1 cellular context compared by ENCODE assay signal in the genomic region with DNA sequence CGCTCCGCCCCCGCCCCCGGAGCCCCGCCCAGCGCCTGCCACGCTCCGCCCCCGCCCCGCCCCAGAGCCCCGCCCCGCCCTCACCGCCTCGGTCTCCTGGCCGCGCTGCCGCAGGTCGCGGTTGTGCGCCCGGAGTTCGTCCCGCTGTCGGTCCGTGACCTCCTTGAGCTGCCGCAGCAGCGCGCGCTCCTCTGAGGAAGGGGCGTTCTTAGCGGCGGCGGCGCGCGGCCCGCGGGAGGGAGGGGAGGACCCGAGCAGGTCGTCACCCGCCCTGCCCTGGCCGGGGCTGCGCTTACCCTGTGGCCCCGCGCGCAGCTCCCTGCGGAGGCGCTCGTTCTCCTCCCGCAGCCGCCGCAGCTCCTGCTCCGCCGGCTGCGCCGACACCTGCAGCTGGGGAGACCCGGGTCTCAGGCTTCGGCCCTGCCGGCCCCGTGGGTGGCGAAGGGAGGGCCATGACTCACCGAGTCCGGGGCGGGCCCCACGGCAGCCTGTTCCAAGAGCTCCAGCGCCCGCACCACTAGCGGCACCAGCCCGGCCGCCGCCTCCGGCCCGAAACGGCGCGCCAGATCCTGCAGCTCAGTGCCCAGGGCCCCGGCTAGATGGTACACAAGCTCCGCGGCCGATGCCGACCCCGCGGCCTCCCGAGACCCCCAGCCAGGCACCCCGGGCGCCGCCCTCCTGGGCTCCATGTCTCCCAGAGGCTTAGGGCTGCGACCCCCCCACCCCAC.
TF ChIP-seq lines count a peak whose summit lies in the region.

No MANE protein-coding gene starts in this region.

TF ChIP-seq in HEK293, 187 proteins besides CTCF, POLR2A, EP300 and RAD21 (continued from another document and continues in another):
- TF ChIP-seq, protein P1, sequence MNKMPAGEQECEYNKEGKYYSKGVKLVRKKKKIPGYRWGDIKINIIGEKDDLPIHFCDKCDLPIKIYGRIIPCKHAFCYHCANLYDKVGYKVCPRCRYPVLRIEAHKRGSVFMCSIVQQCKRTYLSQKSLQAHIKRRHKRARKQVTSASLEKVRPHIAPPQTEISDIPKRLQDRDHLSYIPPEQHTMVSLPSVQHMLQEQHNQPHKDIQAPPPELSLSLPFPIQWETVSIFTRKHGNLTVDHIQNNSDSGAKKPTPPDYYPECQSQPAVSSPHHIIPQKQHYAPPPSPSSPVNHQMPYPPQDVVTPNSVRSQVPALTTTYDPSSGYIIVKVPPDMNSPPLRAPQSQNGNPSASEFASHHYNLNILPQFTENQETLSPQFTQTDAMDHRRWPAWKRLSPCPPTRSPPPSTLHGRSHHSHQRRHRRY (tag by site-specific recombination; IDR thresholded peaks at IDR 0.05) = no peak
- TF ChIP-seq, protein P2, sequence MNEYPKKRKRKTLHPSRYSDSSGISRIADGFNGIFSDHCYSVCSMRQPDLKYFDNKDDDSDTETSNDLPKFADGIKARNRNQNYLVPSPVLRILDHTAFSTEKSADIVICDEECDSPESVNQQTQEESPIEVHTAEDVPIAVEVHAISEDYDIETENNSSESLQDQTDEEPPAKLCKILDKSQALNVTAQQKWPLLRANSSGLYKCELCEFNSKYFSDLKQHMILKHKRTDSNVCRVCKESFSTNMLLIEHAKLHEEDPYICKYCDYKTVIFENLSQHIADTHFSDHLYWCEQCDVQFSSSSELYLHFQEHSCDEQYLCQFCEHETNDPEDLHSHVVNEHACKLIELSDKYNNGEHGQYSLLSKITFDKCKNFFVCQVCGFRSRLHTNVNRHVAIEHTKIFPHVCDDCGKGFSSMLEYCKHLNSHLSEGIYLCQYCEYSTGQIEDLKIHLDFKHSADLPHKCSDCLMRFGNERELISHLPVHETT (tag by site-specific recombination; IDR thresholded peaks at IDR 0.05) = no peak
- TF ChIP-seq, protein P3, sequence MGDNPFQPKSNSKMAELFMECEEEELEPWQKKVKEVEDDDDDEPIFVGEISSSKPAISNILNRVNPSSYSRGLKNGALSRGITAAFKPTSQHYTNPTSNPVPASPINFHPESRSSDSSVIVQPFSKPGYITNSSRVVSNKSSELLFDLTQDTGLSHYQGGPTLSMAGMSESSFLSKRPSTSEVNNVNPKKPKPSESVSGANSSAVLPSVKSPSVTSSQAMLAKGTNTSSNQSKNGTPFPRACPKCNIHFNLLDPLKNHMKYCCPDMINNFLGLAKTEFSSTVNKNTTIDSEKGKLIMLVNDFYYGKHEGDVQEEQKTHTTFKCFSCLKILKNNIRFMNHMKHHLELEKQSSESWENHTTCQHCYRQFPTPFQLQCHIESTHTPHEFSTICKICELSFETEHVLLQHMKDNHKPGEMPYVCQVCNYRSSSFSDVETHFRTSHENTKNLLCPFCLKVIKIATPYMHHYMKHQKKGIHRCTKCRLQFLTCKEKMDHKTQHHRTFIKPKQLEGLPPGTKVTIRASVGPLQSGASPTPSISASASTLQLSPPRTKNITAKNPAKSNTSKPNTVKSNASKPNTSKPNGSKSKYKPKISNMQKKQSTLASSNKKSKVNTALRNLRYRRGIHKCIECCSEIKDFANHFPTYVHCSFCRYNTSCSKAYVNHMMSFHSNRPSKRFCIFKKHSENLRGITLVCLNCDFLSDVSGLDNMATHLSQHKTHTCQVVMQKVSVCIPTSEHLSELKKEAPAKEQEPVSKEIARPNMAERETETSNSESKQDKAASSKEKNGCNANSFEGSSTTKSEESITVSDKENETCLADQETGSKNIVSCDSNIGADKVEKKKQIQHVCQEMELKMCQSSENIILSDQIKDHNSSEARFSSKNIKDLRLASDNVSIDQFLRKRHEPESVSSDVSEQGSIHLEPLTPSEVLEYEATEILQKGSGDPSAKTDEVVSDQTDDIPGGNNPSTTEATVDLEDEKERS (tag by site-specific recombination; IDR thresholded peaks at IDR 0.05) = no peak
- TF ChIP-seq ZNF600 (tag by site-specific recombination; IDR thresholded peaks at IDR 0.05) (peak; percentile 98), SP7 (tag by site-specific recombination; IDR thresholded peaks at IDR 0.05) (peak; percentile 78), ZNF24 (tag by site-specific recombination; IDR thresholded peaks at IDR 0.05) (no peak), ZNF416 (tag by site-specific recombination; IDR thresholded peaks at IDR 0.05) (no peak), ZNF211 (tag by site-specific recombination; IDR thresholded peaks at IDR 0.05; ENCODE audit: low read depth) (no peak), ZNF521 (tag by site-specific recombination; IDR thresholded peaks at IDR 0.05) (no peak), ZFHX2 (tag by site-specific recombination; conservative IDR thresholded peaks at IDR 0.05) (no peak), ZNF16 (tag by site-specific recombination; IDR thresholded peaks at IDR 0.05; ENCODE audit: low read depth) (no peak), ZNF239 (tag by site-specific recombination; IDR thresholded peaks at IDR 0.05) (no peak), EGR2 (tag by site-specific recombination; IDR thresholded peaks at IDR 0.05; ENCODE audit: low read depth) (no peak), KLF10 (tag by site-specific recombination; IDR thresholded peaks at IDR 0.05) (peak; percentile 49; the same call in 1 of the 2 replicates), ZNF664 (tag by site-specific recombination; IDR thresholded peaks at IDR 0.05) (no peak), ZNF701 (tag by site-specific recombination; IDR thresholded peaks at IDR 0.05) (no peak), ZIC2 (tag by site-specific recombination; IDR thresholded peaks at IDR 0.05) (peak; percentile 70), ZFP69B (tag by site-specific recombination; IDR thresholded peaks at IDR 0.05) (peak; percentile 97), ZNF792 (tag by site-specific recombination; IDR thresholded peaks at IDR 0.05) (no peak), ZNF37A (tag by site-specific recombination; IDR thresholded peaks at IDR 0.05) (no peak), ZFP3 (tag by site-specific recombination; IDR thresholded peaks at IDR 0.05; ENCODE audit: low read depth) (no peak), ZNF184 (tag by site-specific recombination; IDR thresholded peaks at IDR 0.05) (0 out of 2 replicates have a peak, but pooled peaks have one; percentile 50), ZNF473 (tag by site-specific recombination; IDR thresholded peaks at IDR 0.05) (no peak), SCRT2 (tag by site-specific recombination; IDR thresholded peaks at IDR 0.05) (peak; percentile 49; the same call in 1 of the 2 replicates), HOXD13 (CRISPR knock-in tag; IDR thresholded peaks at IDR 0.05; ENCODE audit: borderline replicate concordance) (no peak)
- TF ChIP-seq, protein P4, sequence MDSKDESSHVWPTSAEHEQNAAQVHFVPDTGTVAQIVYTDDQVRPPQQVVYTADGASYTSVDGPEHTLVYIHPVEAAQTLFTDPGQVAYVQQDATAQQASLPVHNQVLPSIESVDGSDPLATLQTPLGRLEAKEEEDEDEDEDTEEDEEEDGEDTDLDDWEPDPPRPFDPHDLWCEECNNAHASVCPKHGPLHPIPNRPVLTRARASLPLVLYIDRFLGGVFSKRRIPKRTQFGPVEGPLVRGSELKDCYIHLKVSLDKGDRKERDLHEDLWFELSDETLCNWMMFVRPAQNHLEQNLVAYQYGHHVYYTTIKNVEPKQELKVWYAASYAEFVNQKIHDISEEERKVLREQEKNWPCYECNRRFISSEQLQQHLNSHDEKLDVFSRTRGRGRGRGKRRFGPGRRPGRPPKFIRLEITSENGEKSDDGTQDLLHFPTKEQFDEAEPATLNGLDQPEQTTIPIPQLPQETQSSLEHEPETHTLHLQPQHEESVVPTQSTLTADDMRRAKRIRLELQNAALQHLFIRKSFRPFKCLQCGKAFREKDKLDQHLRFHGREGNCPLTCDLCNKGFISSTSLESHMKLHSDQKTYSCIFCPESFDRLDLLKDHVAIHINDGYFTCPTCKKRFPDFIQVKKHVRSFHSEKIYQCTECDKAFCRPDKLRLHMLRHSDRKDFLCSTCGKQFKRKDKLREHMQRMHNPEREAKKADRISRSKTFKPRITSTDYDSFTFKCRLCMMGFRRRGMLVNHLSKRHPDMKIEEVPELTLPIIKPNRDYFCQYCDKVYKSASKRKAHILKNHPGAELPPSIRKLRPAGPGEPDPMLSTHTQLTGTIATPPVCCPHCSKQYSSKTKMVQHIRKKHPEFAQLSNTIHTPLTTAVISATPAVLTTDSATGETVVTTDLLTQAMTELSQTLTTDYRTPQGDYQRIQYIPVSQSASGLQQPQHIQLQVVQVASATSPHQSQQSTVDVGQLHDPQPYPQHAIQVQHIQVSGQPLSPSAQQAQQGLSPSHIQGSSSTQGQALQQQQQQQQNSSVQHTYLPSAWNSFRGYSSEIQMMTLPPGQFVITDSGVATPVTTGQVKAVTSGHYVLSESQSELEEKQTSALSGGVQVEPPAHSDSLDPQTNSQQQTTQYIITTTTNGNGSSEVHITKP (tag by site-specific recombination; IDR thresholded peaks at IDR 0.05) = peak; percentile 82; the same call in 1 of the 2 replicates
- TF ChIP-seq, protein P5, sequence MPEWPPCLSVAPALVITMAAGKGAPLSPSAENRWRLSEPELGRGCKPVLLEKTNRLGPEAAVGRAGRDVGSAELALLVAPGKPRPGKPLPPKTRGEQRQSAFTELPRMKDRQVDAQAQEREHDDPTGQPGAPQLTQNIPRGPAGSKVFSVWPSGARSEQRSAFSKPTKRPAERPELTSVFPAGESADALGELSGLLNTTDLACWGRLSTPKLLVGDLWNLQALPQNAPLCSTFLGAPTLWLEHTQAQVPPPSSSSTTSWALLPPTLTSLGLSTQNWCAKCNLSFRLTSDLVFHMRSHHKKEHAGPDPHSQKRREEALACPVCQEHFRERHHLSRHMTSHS (tag by site-specific recombination; IDR thresholded peaks at IDR 0.05) = no peak
- TF ChIP-seq, protein P6, sequence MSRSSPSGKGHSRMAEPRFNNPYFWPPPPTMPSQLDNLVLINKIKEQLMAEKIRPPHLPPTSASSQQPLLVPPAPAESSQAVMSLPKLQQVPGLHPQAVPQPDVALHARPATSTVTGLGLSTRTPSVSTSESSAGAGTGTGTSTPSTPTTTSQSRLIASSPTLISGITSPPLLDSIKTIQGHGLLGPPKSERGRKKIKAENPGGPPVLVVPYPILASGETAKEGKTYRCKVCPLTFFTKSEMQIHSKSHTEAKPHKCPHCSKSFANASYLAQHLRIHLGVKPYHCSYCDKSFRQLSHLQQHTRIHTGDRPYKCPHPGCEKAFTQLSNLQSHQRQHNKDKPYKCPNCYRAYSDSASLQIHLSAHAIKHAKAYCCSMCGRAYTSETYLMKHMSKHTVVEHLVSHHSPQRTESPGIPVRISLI (tag by site-specific recombination; IDR thresholded peaks at IDR 0.05) = no peak
- TF ChIP-seq, protein P7, sequence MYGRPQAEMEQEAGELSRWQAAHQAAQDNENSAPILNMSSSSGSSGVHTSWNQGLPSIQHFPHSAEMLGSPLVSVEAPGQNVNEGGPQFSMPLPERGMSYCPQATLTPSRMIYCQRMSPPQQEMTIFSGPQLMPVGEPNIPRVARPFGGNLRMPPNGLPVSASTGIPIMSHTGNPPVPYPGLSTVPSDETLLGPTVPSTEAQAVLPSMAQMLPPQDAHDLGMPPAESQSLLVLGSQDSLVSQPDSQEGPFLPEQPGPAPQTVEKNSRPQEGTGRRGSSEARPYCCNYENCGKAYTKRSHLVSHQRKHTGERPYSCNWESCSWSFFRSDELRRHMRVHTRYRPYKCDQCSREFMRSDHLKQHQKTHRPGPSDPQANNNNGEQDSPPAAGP (tag by site-specific recombination; IDR thresholded peaks at IDR 0.05) = peak; percentile 94
- TF ChIP-seq, protein P8, sequence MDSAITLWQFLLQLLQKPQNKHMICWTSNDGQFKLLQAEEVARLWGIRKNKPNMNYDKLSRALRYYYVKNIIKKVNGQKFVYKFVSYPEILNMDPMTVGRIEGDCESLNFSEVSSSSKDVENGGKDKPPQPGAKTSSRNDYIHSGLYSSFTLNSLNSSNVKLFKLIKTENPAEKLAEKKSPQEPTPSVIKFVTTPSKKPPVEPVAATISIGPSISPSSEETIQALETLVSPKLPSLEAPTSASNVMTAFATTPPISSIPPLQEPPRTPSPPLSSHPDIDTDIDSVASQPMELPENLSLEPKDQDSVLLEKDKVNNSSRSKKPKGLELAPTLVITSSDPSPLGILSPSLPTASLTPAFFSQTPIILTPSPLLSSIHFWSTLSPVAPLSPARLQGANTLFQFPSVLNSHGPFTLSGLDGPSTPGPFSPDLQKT (IDR thresholded peaks at IDR 0.05; ENCODE audit: borderline replicate concordance, low read depth, low read length) = no peak
- TF ChIP-seq, protein P9, sequence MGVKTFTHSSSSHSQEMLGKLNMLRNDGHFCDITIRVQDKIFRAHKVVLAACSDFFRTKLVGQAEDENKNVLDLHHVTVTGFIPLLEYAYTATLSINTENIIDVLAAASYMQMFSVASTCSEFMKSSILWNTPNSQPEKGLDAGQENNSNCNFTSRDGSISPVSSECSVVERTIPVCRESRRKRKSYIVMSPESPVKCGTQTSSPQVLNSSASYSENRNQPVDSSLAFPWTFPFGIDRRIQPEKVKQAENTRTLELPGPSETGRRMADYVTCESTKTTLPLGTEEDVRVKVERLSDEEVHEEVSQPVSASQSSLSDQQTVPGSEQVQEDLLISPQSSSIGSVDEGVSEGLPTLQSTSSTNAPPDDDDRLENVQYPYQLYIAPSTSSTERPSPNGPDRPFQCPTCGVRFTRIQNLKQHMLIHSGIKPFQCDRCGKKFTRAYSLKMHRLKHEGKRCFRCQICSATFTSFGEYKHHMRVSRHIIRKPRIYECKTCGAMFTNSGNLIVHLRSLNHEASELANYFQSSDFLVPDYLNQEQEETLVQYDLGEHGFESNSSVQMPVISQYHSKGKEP (tag by site-specific recombination; IDR thresholded peaks at IDR 0.05) = peak; percentile 80
- TF ChIP-seq, protein P10, sequence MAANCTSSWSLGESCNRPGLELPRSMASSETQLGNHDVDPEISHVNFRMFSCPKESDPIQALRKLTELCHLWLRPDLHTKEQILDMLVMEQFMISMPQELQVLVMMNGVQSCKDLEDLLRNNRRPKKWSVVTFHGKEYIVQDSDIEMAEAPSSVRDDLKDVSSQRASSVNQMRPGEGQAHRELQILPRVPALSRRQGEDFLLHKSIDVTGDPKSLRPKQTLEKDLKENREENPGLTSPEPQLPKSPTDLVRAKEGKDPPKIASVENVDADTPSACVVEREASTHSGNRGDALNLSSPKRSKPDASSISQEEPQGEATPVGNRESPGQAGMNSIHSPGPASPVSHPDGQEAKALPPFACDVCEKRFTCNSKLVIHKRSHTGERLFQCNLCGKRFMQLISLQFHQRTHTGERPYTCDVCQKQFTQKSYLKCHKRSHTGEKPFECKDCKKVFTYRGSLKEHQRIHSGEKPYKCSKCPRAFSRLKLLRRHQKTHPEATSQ (tag by site-specific recombination; IDR thresholded peaks at IDR 0.05) = 0 out of 2 replicates have a peak, but pooled peaks have one; percentile 32
- TF ChIP-seq, protein P11, sequence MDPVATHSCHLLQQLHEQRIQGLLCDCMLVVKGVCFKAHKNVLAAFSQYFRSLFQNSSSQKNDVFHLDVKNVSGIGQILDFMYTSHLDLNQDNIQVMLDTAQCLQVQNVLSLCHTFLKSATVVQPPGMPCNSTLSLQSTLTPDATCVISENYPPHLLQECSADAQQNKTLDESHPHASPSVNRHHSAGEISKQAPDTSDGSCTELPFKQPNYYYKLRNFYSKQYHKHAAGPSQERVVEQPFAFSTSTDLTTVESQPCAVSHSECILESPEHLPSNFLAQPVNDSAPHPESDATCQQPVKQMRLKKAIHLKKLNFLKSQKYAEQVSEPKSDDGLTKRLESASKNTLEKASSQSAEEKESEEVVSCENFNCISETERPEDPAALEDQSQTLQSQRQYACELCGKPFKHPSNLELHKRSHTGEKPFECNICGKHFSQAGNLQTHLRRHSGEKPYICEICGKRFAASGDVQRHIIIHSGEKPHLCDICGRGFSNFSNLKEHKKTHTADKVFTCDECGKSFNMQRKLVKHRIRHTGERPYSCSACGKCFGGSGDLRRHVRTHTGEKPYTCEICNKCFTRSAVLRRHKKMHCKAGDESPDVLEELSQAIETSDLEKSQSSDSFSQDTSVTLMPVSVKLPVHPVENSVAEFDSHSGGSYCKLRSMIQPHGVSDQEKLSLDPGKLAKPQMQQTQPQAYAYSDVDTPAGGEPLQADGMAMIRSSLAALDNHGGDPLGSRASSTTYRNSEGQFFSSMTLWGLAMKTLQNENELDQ (tag by site-specific recombination; IDR thresholded peaks at IDR 0.05; ENCODE audit: low read depth) = no peak
